Comparison of ENCODE assay signal across 16 cellular contexts in genomic region chr10:133230023-133230319, GRCh38. TPM values are rescaled to one million over a fixed set of nuclear protein-coding genes. Genes with fewer than 3 reads are reported as not detected.
DNase-seq lines count a peak whose midpoint lies in the region; ATAC-seq, FAIRE-seq and TF ChIP-seq lines count a peak whose summit lies in the region.
"Had no signal": no experiment of that assay in that cellular context is flagged by ENCODE, and none has a peak within 500 bp of the region (broad histone marks: within the 10 kb centered on the region; RNA-seq: fewer than 3 reads in every experiment).

Gene UTF1 (plus strand): TSS chr10:133230217. CDS start chr10:133230289, 72 bp downstream.

- no peak for ATAC-seq in activated CD8-positive, alpha-beta memory T cell treated with anti-CD3 and anti-CD28 coated beads, Interleukin-2, amount 10 ng/mL, durations not matched to agents 7 days and 5 days
- ATAC-seq in stimulated activated naive B cell treated with anti-CD40 and anti-IgM and Interleukin-4, amounts not matched to agents 10 μg/mL and 1 μg/mL and 100 μg/mL, for 72 hours (replicated peaks): no peak
- ATAC-seq: Right ventricle myocardium inferior had no signal

- peaks cover 26% of the 10 kb centered on the region for H3K4me1 Mint-ChIP-seq in activated CD8-positive, alpha-beta memory T cell treated with anti-CD3 and anti-CD28 coated beads, Interleukin-2, amount 10 ng/mL, durations not matched to agents 7 days and 5 days
- peaks cover 28 to 37% of the 10 kb centered on the region in 2 donors for H3K4me1 Mint-ChIP-seq in stimulated activated naive B cell treated with anti-CD40 and anti-IgM and Interleukin-4, amounts not matched to agents 10 μg/mL and 1 μg/mL and 100 μg/mL, for 72 hours

- H3K36me3 ChIP-seq in WERI-Rb-1 (no peaks in the 10 kb centered on the region), iPS-18a (ENCODE audit: control insufficient read depth, low read depth, low read length) (no peaks in the 10 kb centered on the region), kidney (ENCODE audit: control insufficient read depth in 1 of 2, insufficient read depth in 2 of 2, low read length in 2 of 2) (no peaks in the 10 kb centered on the region)
- H3K36me3 ChIP-seq: ascending aorta had no signal

- no peaks in the 10 kb centered on the region for H3K9me3 Mint-ChIP-seq in activated CD8-positive, alpha-beta memory T cell treated with anti-CD3 and anti-CD28 coated beads, Interleukin-2, amount 10 ng/mL, durations not matched to agents 7 days and 5 days (ENCODE audit: low read depth)
- H3K9me3 Mint-ChIP-seq in stimulated activated naive B cell treated with anti-CD40 and anti-IgM and Interleukin-4, amounts not matched to agents 10 μg/mL and 1 μg/mL and 100 μg/mL, for 72 hours: no peaks in the 10 kb centered on the region

- H3K36me3 Mint-ChIP-seq in activated CD8-positive, alpha-beta memory T cell treated with anti-CD3 and anti-CD28 coated beads, Interleukin-2, amount 10 ng/mL, durations not matched to agents 7 days and 5 days: no peaks in the 10 kb centered on the region
- H3K36me3 Mint-ChIP-seq in stimulated activated naive B cell treated with anti-CD40 and anti-IgM and Interleukin-4, amounts not matched to agents 10 μg/mL and 1 μg/mL and 100 μg/mL, for 72 hours: peaks cover 1 to 3% of the 10 kb centered on the region in 2 donors

- H3K9me3 ChIP-seq in WERI-Rb-1 (ENCODE audit: severe bottlenecking) (no peaks in the 10 kb centered on the region), iPS-18a (ENCODE audit: control insufficient read depth, low read depth, low read length) (no peaks in the 10 kb centered on the region), kidney (ENCODE audit: control insufficient read depth in 1 of 2, low read length in 2 of 2) (no peaks in the 10 kb centered on the region)
- H3K9me3 ChIP-seq: ascending aorta had no signal

- H3K4me3 ChIP-seq in WERI-Rb-1 (ENCODE audit: low read depth, low read length): peak within 1 kb of the TSS; percentile 26
- H3K4me3 ChIP-seq in iPS-18a (ENCODE audit: low read length): peak within 1 kb of the TSS; percentile 17
- no peak within 1 kb of the TSS for H3K4me3 ChIP-seq in kidney (ENCODE audit: low read length in 2 of 2)

- H3K4me1 ChIP-seq in iPS-18a (ENCODE audit: control insufficient read depth, low read depth, low read length) (peaks cover 9% of the 10 kb centered on the region), kidney (ENCODE audit: control insufficient read depth in 1 of 2, insufficient read depth in 1 of 2, low read depth in 1 of 2, low read length in 2 of 2) (no peaks in the 10 kb centered on the region)
- H3K4me1 ChIP-seq: ascending aorta had no signal

- H3K27me3 ChIP-seq in WERI-Rb-1 (ENCODE audit: insufficient read depth, low read depth, severe bottlenecking) (peaks cover 8% of the 10 kb centered on the region), iPS-18a (ENCODE audit: control insufficient read depth, insufficient read depth, low read length) (peaks cover 69% of the 10 kb centered on the region)
- H3K27me3 ChIP-seq: ascending aorta had no signal

- CTCF ChIA-PET in activated CD8-positive, alpha-beta memory T cell treated with anti-CD3 and anti-CD28 coated beads, Interleukin-2, amount 10 ng/mL, durations not matched to agents 7 days and 5 days (lab: Charles Lee): no interaction called here

- no peak within 1 kb of the TSS for H3K27ac Mint-ChIP-seq in activated CD8-positive, alpha-beta memory T cell treated with anti-CD3 and anti-CD28 coated beads, Interleukin-2, amount 10 ng/mL, durations not matched to agents 7 days and 5 days
- peak within 1 kb of the TSS; percentile 89 for H3K27ac Mint-ChIP-seq in stimulated activated naive B cell treated with anti-CD40 and anti-IgM and Interleukin-4, amounts not matched to agents 10 μg/mL and 1 μg/mL and 100 μg/mL, for 72 hours

- H3K9ac ChIP-seq in iPS-18a (ENCODE audit: low read length) (no peak within 1 kb of the TSS), kidney (ENCODE audit: low read length in 2 of 2) (no peak within 1 kb of the TSS)

- FAIRE-seq in kidney (lab: Jason Lieb, UNC): no peak
- FAIRE-seq: endometrium had no signal

- peaks cover 58% of the 10 kb centered on the region for H3K27me3 Mint-ChIP-seq in activated CD8-positive, alpha-beta memory T cell treated with anti-CD3 and anti-CD28 coated beads, Interleukin-2, amount 10 ng/mL, durations not matched to agents 7 days and 5 days
- H3K27me3 Mint-ChIP-seq in stimulated activated naive B cell treated with anti-CD40 and anti-IgM and Interleukin-4, amounts not matched to agents 10 μg/mL and 1 μg/mL and 100 μg/mL, for 72 hours: peaks cover 50 to 82% of the 10 kb centered on the region in 2 donors

- no peak for TF ChIP-seq CTCF in WERI-Rb-1 (IDR thresholded peaks at IDR 0.05; ENCODE audit: low read depth, low read length)
- no peak for TF ChIP-seq CTCF in kidney (IDR thresholded peaks at IDR 0.05; ENCODE audit: borderline replicate concordance, extremely low read depth, insufficient read depth)

- intact Hi-C loops in kidney (cut with DNase I): no loop called here

- H3K27ac ChIP-seq in WERI-Rb-1 (no peak within 1 kb of the TSS), iPS-18a (ENCODE audit: low read length) (no peak within 1 kb of the TSS), kidney (ENCODE audit: low read depth in 2 of 2, low read length in 2 of 2) (no peak within 1 kb of the TSS)
- H3K27ac ChIP-seq: ascending aorta had no signal

- no peak for DNase-seq in activated CD8-positive, alpha-beta memory T cell treated with anti-CD3 and anti-CD28 coated beads, Interleukin-2, amount 10 ng/mL, durations not matched to agents 7 days and 5 days
- DNase-seq in activated CD8-positive, alpha-beta memory T cell treated with anti-CD3 and anti-CD28 coated beads for 24 hours: no peak
- DNase-seq in WERI-Rb-1 (no peak), DMS153 (lab: John Stamatoyannopoulos, UW) (no peak), kidney (no peak), SKM-1 treated with dmso at 0.1 percent for 144 hours (lab: John Stamatoyannopoulos, UW; ENCODE audit: unreplicated experiment) (no peak)
- no peak for DNase-seq in stimulated activated naive B cell treated with anti-CD40 and anti-IgM and Interleukin-4, amounts not matched to agents 10 μg/mL and 1 μg/mL and 100 μg/mL, for 72 hours
- DNase-seq: ACHN; activated CD8-positive, alpha-beta memory T cell treated with anti-CD3 and anti-CD28 coated beads, Interleukin-2, amount 50 U/mL, for 48 hours; NCI-H2081 had no signal

- peak within 1 kb of the TSS; percentile 28 for H3K4me3 Mint-ChIP-seq in activated CD8-positive, alpha-beta memory T cell treated with anti-CD3 and anti-CD28 coated beads, Interleukin-2, amount 10 ng/mL, durations not matched to agents 7 days and 5 days
- peak within 1 kb of the TSS; percentile 82 for H3K4me3 Mint-ChIP-seq in stimulated activated naive B cell treated with anti-CD40 and anti-IgM and Interleukin-4, amounts not matched to agents 10 μg/mL and 1 μg/mL and 100 μg/mL, for 72 hours

RNA-seq across cellular contexts. Expression of gene UTF1, which starts in this region (rescaled TPM):
- total RNA-seq in activated CD8-positive, alpha-beta memory T cell treated with anti-CD3 and anti-CD28 coated beads, Interleukin-2, amount 10 ng/mL, durations not matched to agents 7 days and 5 days: not detected
- total RNA-seq in kidney: not detected
- not detected for polyA plus RNA-seq in kidney (ENCODE audit: insufficient read depth, low read depth, low replicate concordance)
- total RNA-seq: ascending aorta, Right ventricle myocardium inferior, skeletal muscle tissue, temporal lobe had no signal

Comparison
In these comparisons a context has a peak if more than half of its experiments do, and no peak if none do; other contexts are left out.
1. H3K4me3 ChIP-seq: peak in WERI-Rb-1 (single experiment) and iPS-18a (single experiment); none in kidney (0 of 2).